27 cellular contexts compared by ENCODE assay signal in genomic region chr17:68762911-68763310, GRCh38.
"Had no signal": no experiment of that assay in that cellular context is flagged by ENCODE, and none has a peak within 500 bp of the region (broad histone marks: within the 10 kb centered on the region; RNA-seq: fewer than 3 reads in every experiment).

No MANE protein-coding gene starts in this region.

- H3K36me3 ChIP-seq: colonic mucosa, esophagus muscularis mucosa, esophagus squamous epithelium, gastrocnemius medialis, gastroesophageal sphincter, heart left ventricle, heart right ventricle had no signal

- H3K4me1 ChIP-seq: colonic mucosa, foreskin keratinocyte had no signal

- DNase-seq: colonic mucosa; cortex of kidney; dermis blood vessel endothelial cell; dorsolateral prefrontal cortex; effector CD4-positive, alpha-beta T cell; effector CD8-positive, alpha-beta T cell; effector memory CD4-positive, alpha-beta T cell; effector memory CD8-positive, alpha-beta T cell; endodermal cell; erythroblast; esophagus squamous epithelium; foreskin melanocyte; gastrocnemius medialis; glutamatergic neuron; head of caudate nucleus; heart left ventricle; heart right ventricle had no signal

- H3K27me3 ChIP-seq: colonic mucosa, dorsolateral prefrontal cortex, esophagus muscularis mucosa, esophagus squamous epithelium, foreskin keratinocyte, gastrocnemius medialis, gastroesophageal sphincter, heart left ventricle, heart right ventricle had no signal

- H3K27ac ChIP-seq: colonic mucosa, coronary artery, dorsolateral prefrontal cortex, epithelial cell of prostate, esophagus muscularis mucosa, esophagus squamous epithelium, foreskin keratinocyte, gastrocnemius medialis, gastroesophageal sphincter, heart left ventricle, heart right ventricle had no signal

- H3K4me3 ChIP-seq: colonic mucosa, coronary artery, dorsolateral prefrontal cortex, esophagus muscularis mucosa, esophagus squamous epithelium, gastrocnemius medialis, gastroesophageal sphincter, heart left ventricle, heart right ventricle had no signal

- FAIRE-seq: colon, endometrium, endothelial cell of umbilical vein, frontal cortex had no signal

- ATAC-seq: effector memory CD8-positive, alpha-beta T cell; esophagus mucosa; gastrocnemius medialis; gastroesophageal sphincter; heart left ventricle; heart right ventricle had no signal

- H3K9me3 ChIP-seq: colonic mucosa, esophagus muscularis mucosa, esophagus squamous epithelium, gastrocnemius medialis, gastroesophageal sphincter, heart right ventricle had no signal
